8 cellular contexts compared by ENCODE assay signal in genomic region chr19:4068058-4068966, GRCh38. TPM values are rescaled to one million over a fixed set of nuclear protein-coding genes. Genes with fewer than 3 reads are reported as not detected.
DNase-seq lines count a peak whose midpoint lies in the region; ATAC-seq and TF ChIP-seq lines count a peak whose summit lies in the region.

No MANE protein-coding gene starts in this region.

- H3K9me2 ChIP-seq in GM23248 (ENCODE audit: insufficient read depth) = no peaks in the 10 kb centered on the region

- H3K79me2 ChIP-seq in GM23248 (ENCODE audit: insufficient read depth) = peaks cover 17% of the 10 kb centered on the region

- TF ChIP-seq CTCF in fibroblast of mammary gland (conservative IDR thresholded peaks at IDR 0.05; ENCODE audit: control insufficient read depth, insufficient read depth, low read depth, low read length) = no peak

- H3K9me3 ChIP-seq in GM23248 (ENCODE audit: low read depth) (no peaks in the 10 kb centered on the region), SJSA1 (replicated peaks) (no peaks in the 10 kb centered on the region), skeletal muscle satellite cell (replicated peaks; ENCODE audit: low read length) (no peaks in the 10 kb centered on the region)

- in situ Hi-C loops in GM23248 (cut with MboI) = no loop called here

- peak overlapping the region; percentile 87 for H3K9ac ChIP-seq in GM23248
- no peak overlapping the region for H3K9ac ChIP-seq in skeletal muscle satellite cell (ENCODE audit: low read depth, low read length)

- H3F3A ChIP-seq in GM23248 (ENCODE audit: insufficient read depth) = no peaks in the 10 kb centered on the region

- ATAC-seq in HG03571 (IDR thresholded peaks at IDR 0.05; ENCODE audit: unreplicated experiment) = no peak

- H3K4me1 ChIP-seq in GM23248 (ENCODE audit: insufficient read depth) (no peaks in the 10 kb centered on the region), SJSA1 (replicated peaks) (peaks cover 17% of the 10 kb centered on the region), skeletal muscle satellite cell (ENCODE audit: control insufficient read depth, insufficient read depth, low read length) (peaks cover 6% of the 10 kb centered on the region)

- H3K4me2 ChIP-seq in GM23248 (ENCODE audit: unreplicated experiment) = peak overlapping the region; percentile 57
- peak overlapping the region; percentile 81 for H3K4me2 ChIP-seq in skeletal muscle satellite cell (ENCODE audit: low read length)

- WGBS in GM23248 (ENCODE audit: low coverage in 1 of 2, low lambda C conversion rate in 2 of 2, missing lambda C conversion rate in 2 of 2), 2 experiments = 26 to 30% methylated on average over 31 of the region's 31 CpGs

- H3K27me3 ChIP-seq in GM23248 (replicated peaks; ENCODE audit: insufficient read depth) = no peaks in the 10 kb centered on the region
- 0 out of 2 replicates have a peak, but pooled peaks cover 4% of the 10 kb centered on the region for H3K27me3 ChIP-seq in SJSA1 (replicated peaks)
- no peaks in the 10 kb centered on the region for H3K27me3 ChIP-seq in skeletal muscle satellite cell (ENCODE audit: control insufficient read depth, insufficient read depth, low read length)

- H4K20me1 ChIP-seq in GM23248 (ENCODE audit: insufficient read depth) = peaks cover 3% of the 10 kb centered on the region; the same call in 1 of the 2 replicates

- H2AFZ ChIP-seq in GM23248 = peak overlapping the region; percentile 57

- no peaks in the 10 kb centered on the region for H3K36me3 ChIP-seq in GM23248 (ENCODE audit: low read depth)
- peaks cover 21% of the 10 kb centered on the region for H3K36me3 ChIP-seq in SJSA1
- peaks cover 4% of the 10 kb centered on the region for H3K36me3 ChIP-seq in skeletal muscle satellite cell (ENCODE audit: insufficient read depth, low read length)

- H3K4me3 ChIP-seq in GM23248 (peak overlapping the region; percentile 81), SJSA1 (peak overlapping the region; percentile 95), fibroblast of mammary gland (ENCODE audit: control insufficient read depth, low read depth, low read length) (peak overlapping the region; percentile 3), skeletal muscle satellite cell (ENCODE audit: low read length) (no peak overlapping the region)

- H3K27ac ChIP-seq in GM23248 (no peak overlapping the region), SJSA1 (no peak overlapping the region)

- DNase-seq in GM23248 = peak; percentile 31
- DNase-seq in SJSA1 (ENCODE audit: low read depth in 1 of 2, low spot score in 2 of 2) = no peak
- DNase-seq in fibroblast of mammary gland (ENCODE audit: low read depth) = no peak
- DNase-seq in medulla oblongata (ENCODE audit: extremely low spot score) = no peak
- no peak for DNase-seq in stimulated activated CD4-positive, alpha-beta T cell treated with anti-CD3 and anti-CD28 coated beads, Interleukin-15, amount 100 ng/mL, for 24 hours
- no peak for DNase-seq in iPS-NIHi7 (ENCODE audit: extremely low spot score)

RNA-seq across cellular contexts. Expression of gene ZBTB7A, which starts 1.6 kb away (rescaled TPM):
- total RNA-seq in GM23248 (2014; rRNA removed; shearing (Covaris generic)) = 33.6 and 41.3 TPM in 2 replicates
- 17.8 and 20.6 TPM in 2 replicates for polyA plus RNA-seq in GM23248 (2016; fragmentation: Nextera tagmentation; extraction: Ambion mirVana)
- 15.9 and 20.7 TPM in 2 replicates for total RNA-seq in SJSA1 (2014; rRNA removed; shearing (Covaris generic))
- total RNA-seq in skeletal muscle satellite cell (2012; rRNA removed) = 34.0 and 36.7 TPM in 2 replicates

RNA-seq across cellular contexts. Expression of gene MAP2K2, which starts 55.6 kb away (rescaled TPM):
- 162 and 212 TPM in 2 replicates for total RNA-seq in GM23248 (2014; rRNA removed; shearing (Covaris generic))
- 32.3 and 47.0 TPM in 2 replicates for polyA plus RNA-seq in GM23248 (2016; fragmentation: Nextera tagmentation; extraction: Ambion mirVana)
- total RNA-seq in SJSA1 (2014; rRNA removed; shearing (Covaris generic)) = 182 and 188 TPM in 2 replicates
- 147 and 168 TPM in 2 replicates for total RNA-seq in skeletal muscle satellite cell (2012; rRNA removed)
